24 cellular contexts compared by ENCODE assay signal in genomic region chr11:92626624-92627023, GRCh38.
"Had no signal": no experiment of that assay in that cellular context is flagged by ENCODE, and none has a peak within 500 bp of the region (broad histone marks: within the 10 kb centered on the region; RNA-seq: fewer than 3 reads in every experiment).

No MANE protein-coding gene starts in this region.

- H3K4me1 Mint-ChIP-seq: endodermal cell; naive thymus-derived CD8-positive, alpha-beta T cell; stimulated activated naive B cell treated with anti-CD40 and anti-IgM and Interleukin-4, amounts not matched to agents 10 μg/mL and 1 μg/mL and 100 μg/mL, for 72 hours had no signal

- H3K4me1 ChIP-seq: colonic mucosa, gastrocnemius medialis, lower lobe of right lung, prostate gland, right lobe of liver, suprapubic skin, transverse colon, upper lobe of right lung, uterus had no signal

- H3K9me3 ChIP-seq: colonic mucosa, gastrocnemius medialis, lower lobe of right lung, prostate gland, right lobe of liver, suprapubic skin, transverse colon, upper lobe of right lung, uterus had no signal

- H3K27ac ChIP-seq: colonic mucosa, gastrocnemius medialis, lower lobe of right lung, prostate gland, right lobe of liver, suprapubic skin, transverse colon, upper lobe of right lung, uterus had no signal

- H3K27ac Mint-ChIP-seq: dendritic cell treated with granulocyte-macrophage colony-stimulating factor and Interleukin-4, amounts not matched to agents 40 ng/mL and 50 ng/mL, for 4 days; endodermal cell; naive thymus-derived CD8-positive, alpha-beta T cell; nephron progenitor cell; stimulated activated naive B cell treated with anti-CD40 and anti-IgM and Interleukin-4, amounts not matched to agents 10 μg/mL and 1 μg/mL and 100 μg/mL, for 72 hours; stimulated activated naive CD8-positive, alpha-beta T cell treated with anti-CD3 and anti-CD28 coated beads, Interleukin-15, Interleukin-2, amounts not matched to agents 100 ng/mL and 50 ng/mL, for 24 hours had no signal

- H3K36me3 Mint-ChIP-seq: naive thymus-derived CD8-positive, alpha-beta T cell; stimulated activated naive B cell treated with anti-CD40 and anti-IgM and Interleukin-4, amounts not matched to agents 10 μg/mL and 1 μg/mL and 100 μg/mL, for 72 hours had no signal

- ATAC-seq: esophagus mucosa; gastrocnemius medialis; left ventricle myocardium superior; lower lobe of right lung; naive thymus-derived CD8-positive, alpha-beta T cell; right lobe of liver; stimulated activated naive B cell treated with anti-CD40 and anti-IgM and Interleukin-4, amounts not matched to agents 10 μg/mL and 1 μg/mL and 100 μg/mL, for 72 hours; upper lobe of right lung had no signal

- H3K4me3 Mint-ChIP-seq: dendritic cell treated with granulocyte-macrophage colony-stimulating factor and Interleukin-4, amounts not matched to agents 40 ng/mL and 50 ng/mL, for 4 days; endodermal cell; naive thymus-derived CD8-positive, alpha-beta T cell; nephron progenitor cell; stimulated activated naive B cell treated with anti-CD40 and anti-IgM and Interleukin-4, amounts not matched to agents 10 μg/mL and 1 μg/mL and 100 μg/mL, for 72 hours; stimulated activated naive CD8-positive, alpha-beta T cell treated with anti-CD3 and anti-CD28 coated beads, Interleukin-15, Interleukin-2, amounts not matched to agents 100 ng/mL and 50 ng/mL, for 24 hours had no signal

- H3K9me3 Mint-ChIP-seq: dendritic cell treated with granulocyte-macrophage colony-stimulating factor and Interleukin-4, amounts not matched to agents 40 ng/mL and 50 ng/mL, for 4 days; endodermal cell; nephron progenitor cell; stimulated activated naive B cell treated with anti-CD40 and anti-IgM and Interleukin-4, amounts not matched to agents 10 μg/mL and 1 μg/mL and 100 μg/mL, for 72 hours; stimulated activated naive CD8-positive, alpha-beta T cell treated with anti-CD3 and anti-CD28 coated beads, Interleukin-15, Interleukin-2, amounts not matched to agents 100 ng/mL and 50 ng/mL, for 24 hours had no signal

- H3K27me3 Mint-ChIP-seq: dendritic cell treated with granulocyte-macrophage colony-stimulating factor and Interleukin-4, amounts not matched to agents 40 ng/mL and 50 ng/mL, for 4 days; stimulated activated naive B cell treated with anti-CD40 and anti-IgM and Interleukin-4, amounts not matched to agents 10 μg/mL and 1 μg/mL and 100 μg/mL, for 72 hours; stimulated activated naive CD8-positive, alpha-beta T cell treated with anti-CD3 and anti-CD28 coated beads, Interleukin-15, Interleukin-2, amounts not matched to agents 100 ng/mL and 50 ng/mL, for 24 hours had no signal

- H3K27me3 ChIP-seq: colonic mucosa, gastrocnemius medialis, right lobe of liver, suprapubic skin, transverse colon, upper lobe of right lung, uterus had no signal

- H3K4me3 ChIP-seq: colonic mucosa, gastrocnemius medialis, lower lobe of right lung, prostate gland, right lobe of liver, suprapubic skin, transverse colon, upper lobe of right lung, uterus had no signal

- H3K36me3 ChIP-seq: colonic mucosa, gastrocnemius medialis, lower lobe of right lung, prostate gland, right lobe of liver, suprapubic skin, transverse colon, upper lobe of right lung, uterus had no signal

- DNase-seq: colonic mucosa; effector CD8-positive, alpha-beta T cell; endodermal cell; foreskin fibroblast; gastrocnemius medialis; head of caudate nucleus; left ventricle myocardium superior; lower lobe of right lung; naive thymus-derived CD8-positive, alpha-beta T cell; nephron progenitor cell; nucleus accumbens; right lobe of liver; small intestine; stimulated activated CD4-positive, alpha-beta T cell treated with anti-CD3 and anti-CD28 coated beads, Interleukin-15, amount 100 ng/mL, for 24 hours; stimulated activated CD4-positive, alpha-beta T cell treated with anti-CD3 and anti-CD28 coated beads, Interleukin-2, amount 100 ng/mL, for 48 hours; stimulated activated naive B cell treated with anti-CD40 and anti-IgM and Interleukin-4, amounts not matched to agents 10 μg/mL and 1 μg/mL and 100 μg/mL, for 72 hours; transverse colon; upper lobe of right lung; uterus had no signal
